ENCODE assay signal across 33 cellular contexts in the genomic region with DNA sequence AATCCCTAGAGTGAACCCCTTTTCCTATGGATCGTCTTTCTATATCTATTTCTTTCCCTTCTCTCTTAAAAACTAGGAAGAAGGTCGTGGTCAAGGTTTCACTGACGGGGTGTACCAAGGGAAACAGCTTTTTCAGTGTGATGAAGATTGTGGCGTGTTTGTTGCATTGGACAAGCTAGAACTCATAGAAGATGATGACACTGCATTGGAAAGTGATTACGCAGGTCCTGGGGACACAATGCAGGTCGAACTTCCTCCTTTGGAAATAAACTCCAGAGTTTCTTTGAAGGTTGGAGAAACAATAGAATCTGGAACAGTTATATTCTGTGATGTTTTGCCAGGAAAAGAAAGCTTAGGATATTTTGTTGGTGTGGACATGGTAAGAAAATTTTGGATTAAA. TPM values are rescaled to one million over a fixed set of nuclear protein-coding genes. Genes with fewer than 3 reads are reported as not detected.
DNase-seq lines count a peak whose midpoint lies in the region; ATAC-seq, FAIRE-seq and TF ChIP-seq lines count a peak whose summit lies in the region.
"Had no signal": no experiment of that assay in that cellular context is flagged by ENCODE, and none has a peak within 500 bp of the region (broad histone marks: within the 10 kb centered on the region; RNA-seq: fewer than 3 reads in every experiment).

No MANE protein-coding gene starts in this region.

- TF ChIP-seq RAD21 in HepG2 (CRISPR knock-in tag; IDR thresholded peaks at IDR 0.05): no peak

- no peaks in the 10 kb centered on the region for H3K27me3 Mint-ChIP-seq in activated CD4-positive, alpha-beta T cell treated with anti-CD3 and anti-CD28 coated beads for 36 hours
- H3K27me3 Mint-ChIP-seq in activated naive CD8-positive, alpha-beta T cell treated with anti-CD3 and anti-CD28 coated beads, Interleukin-2, amount 50 U/mL, for 24 hours: no peaks in the 10 kb centered on the region
- H3K27me3 Mint-ChIP-seq: B cell; natural killer cell treated with Interleukin-12 subunit alpha and Interleukin-12 subunit beta and Interleukin-15 and Interleukin-18, amount 100 ng/mL, for 72 hours; stimulated activated naive B cell treated with anti-CD40 and anti-IgM and Interleukin-4, amounts not matched to agents 10 μg/mL and 1 μg/mL and 100 μg/mL, for 72 hours had no signal

- FAIRE-seq in HepG2 (lab: Jason Lieb, UNC): no peak
- FAIRE-seq: GM12892, H54 had no signal

- H3K27ac ChIP-seq in right lobe of liver (no peak overlapping the region), HepG2 (ENCODE audit: extremely low read length, insufficient read depth, low read length) (no peak overlapping the region)
- H3K27ac ChIP-seq: breast epithelium, colonic mucosa, left lung, pancreas, right atrium auricular region, SJSA1, thoracic aorta, WERI-Rb-1 had no signal

- peaks cover 2% of the 10 kb centered on the region for H3K9me3 Mint-ChIP-seq in activated CD4-positive, alpha-beta T cell treated with anti-CD3 and anti-CD28 coated beads for 36 hours (ENCODE audit: low read depth)
- H3K9me3 Mint-ChIP-seq in activated naive CD8-positive, alpha-beta T cell treated with anti-CD3 and anti-CD28 coated beads, Interleukin-2, amount 50 U/mL, for 24 hours: no peaks in the 10 kb centered on the region
- H3K9me3 Mint-ChIP-seq: immature natural killer cell; mesothelial cell of epicardium; natural killer cell treated with Interleukin-12 subunit alpha and Interleukin-12 subunit beta and Interleukin-15 and Interleukin-18, amount 100 ng/mL, for 72 hours; stimulated activated naive B cell treated with anti-CD40 and anti-IgM and Interleukin-4, amounts not matched to agents 10 μg/mL and 1 μg/mL and 100 μg/mL, for 72 hours had no signal

- in situ Hi-C loops in HepG2 (cut with HindIII; ENCODE audit: extremely low pct_ligation_motif_present, low pct_unique_long_range_greater_than_20kb): no loop called here

- H3K9me3 ChIP-seq in right lobe of liver (no peaks in the 10 kb centered on the region), HepG2 (ENCODE audit: low read length) (no peaks in the 10 kb centered on the region)
- H3K9me3 ChIP-seq: breast epithelium, colonic mucosa, gastrocnemius medialis, left lung, right atrium auricular region, SJSA1, thoracic aorta, uterus had no signal

- TF ChIP-seq EP300 in HepG2 (IDR thresholded peaks at IDR 0.05; ENCODE audit: low read depth in 2 of 2, low read length in 2 of 2) (no peak), HepG2 (CRISPR knock-in tag; IDR thresholded peaks at IDR 0.05; ENCODE audit: borderline replicate concordance) (no peak)

- no peak overlapping the region for H3K9ac ChIP-seq in HepG2 (ENCODE audit: insufficient read depth, low read depth, low read length)

- H3K27me3 ChIP-seq in right lobe of liver: no peaks in the 10 kb centered on the region
- no peaks in the 10 kb centered on the region for H3K27me3 ChIP-seq in HepG2 (ENCODE audit: control insufficient read depth in 1 of 2, insufficient read depth in 2 of 2, low read length in 2 of 2)
- H3K27me3 ChIP-seq: breast epithelium, colonic mucosa, gastrocnemius medialis, left lung, pancreas, right atrium auricular region, SJSA1, uterus had no signal

- POLR2A ChIA-PET in activated CD4-positive, alpha-beta T cell treated with anti-CD3 and anti-CD28 coated beads for 36 hours (lab: Charles Lee): interaction anchor here (0.6 kb wide), 1 partner anchor 553 kb away, joined by 5 read pairs; no protein-coding TSS in a partner anchor
- POLR2A ChIA-PET in HepG2 (lab: Yijun Ruan, JAX): interaction anchor here (1.3 kb wide), 1 partner anchor 10 kb away, joined by 4 read pairs; no protein-coding TSS in a partner anchor

- no peak for TF ChIP-seq POLR2A in right lobe of liver (IDR thresholded peaks at IDR 0.05)
- no peak for TF ChIP-seq POLR2A in HepG2 (IDR thresholded peaks at IDR 0.05; ENCODE audit: insufficient read depth in 1 of 2, low read depth in 2 of 2, low read length in 2 of 2)
- TF ChIP-seq POLR2A in lower leg skin (IDR thresholded peaks at IDR 0.05): no peak

- TF ChIP-seq CTCF in right lobe of liver (IDR thresholded peaks at IDR 0.05): no peak
- no peak for TF ChIP-seq CTCF in HepG2 (CRISPR knock-in tag; IDR thresholded peaks at IDR 0.05)
- TF ChIP-seq CTCF in lower leg skin (IDR thresholded peaks at IDR 0.05): no peak

- H3K4me1 Mint-ChIP-seq in activated CD4-positive, alpha-beta T cell treated with anti-CD3 and anti-CD28 coated beads for 36 hours: peaks cover 72% of the 10 kb centered on the region
- H3K4me1 Mint-ChIP-seq in activated naive CD8-positive, alpha-beta T cell treated with anti-CD3 and anti-CD28 coated beads, Interleukin-2, amount 50 U/mL, for 24 hours: peaks cover 72% of the 10 kb centered on the region
- H3K4me1 Mint-ChIP-seq: mesothelial cell of epicardium had no signal

- WGBS in right lobe of liver (ENCODE audit: insufficient coverage, low coverage, low lambda C conversion rate, missing lambda C conversion rate): 64% methylated on average over 6 of the region's 6 CpGs
- WGBS in HepG2 (ENCODE audit: low lambda C conversion rate): 85% methylated on average over 6 of the region's 6 CpGs
- 66 to 71% methylated on average over 6 of the region's 6 CpGs for WGBS in lower leg skin, 2 donors

- no TSS peak for BruUV-seq in HepG2 (replicated peaks; lab: Mats Ljungman, UMichigan)

- DNase-seq in activated CD4-positive, alpha-beta T cell treated with anti-CD3 and anti-CD28 coated beads for 36 hours: no peak
- DNase-seq in activated CD4-positive, alpha-beta T cell treated with anti-CD3 and anti-CD28 coated beads for 4 hours: no peak
- DNase-seq in right lobe of liver: no peak
- no peak for DNase-seq in HepG2 (ENCODE audit: low spot score)
- DNase-seq in activated naive CD8-positive, alpha-beta T cell treated with anti-CD3 and anti-CD28 coated beads, Interleukin-2, amount 50 U/mL, for 24 hours: no peak
- peak; percentile 33 for DNase-seq in pons (ENCODE audit: low spot score)
- no peak for DNase-seq in lower leg skin (ENCODE audit: low spot score in 2 of 2)
- DNase-seq: amygdala; Calu3; colonic mucosa; gastrocnemius medialis; hippocampal formation; immature natural killer cell; Kasumi-1; left lung; NCI-H1105; NCI-H1930; NCI-H226; pancreas; stimulated activated CD4-positive, alpha-beta T cell treated with anti-CD3 and anti-CD28 coated beads, Interleukin-4, amount 100 ng/mL, for 1 hour; stimulated activated naive B cell treated with anti-CD40 and anti-IgM and Interleukin-4, amounts not matched to agents 10 μg/mL and 1 μg/mL and 100 μg/mL, for 72 hours; uterus; WERI-Rb-1 had no signal

- H3K79me2 ChIP-seq in HepG2 (ENCODE audit: insufficient read depth, low read length): no peaks in the 10 kb centered on the region

- peak overlapping the region; percentile 21 for H3K4me3 Mint-ChIP-seq in activated CD4-positive, alpha-beta T cell treated with anti-CD3 and anti-CD28 coated beads for 36 hours
- H3K4me3 Mint-ChIP-seq in activated naive CD8-positive, alpha-beta T cell treated with anti-CD3 and anti-CD28 coated beads, Interleukin-2, amount 50 U/mL, for 24 hours: no peak overlapping the region
- H3K4me3 Mint-ChIP-seq: B cell; immature natural killer cell; mesothelial cell of epicardium; natural killer cell treated with Interleukin-12 subunit alpha and Interleukin-12 subunit beta and Interleukin-15 and Interleukin-18, amount 100 ng/mL, for 72 hours; stimulated activated naive B cell treated with anti-CD40 and anti-IgM and Interleukin-4, amounts not matched to agents 10 μg/mL and 1 μg/mL and 100 μg/mL, for 72 hours had no signal

- no peak overlapping the region for H3K4me2 ChIP-seq in HepG2 (ENCODE audit: low read depth, low read length)

- CTCF ChIA-PET in activated CD4-positive, alpha-beta T cell treated with anti-CD3 and anti-CD28 coated beads for 36 hours (lab: Charles Lee): interaction anchor here (0.6 to 10.7 kb wide), 13 partner anchors 13 to 425 kb away, joined by 3 to 298 read pairs (median 3); no protein-coding TSS in a partner anchor
- CTCF ChIA-PET in HepG2 (lab: Yijun Ruan, JAX; ENCODE audit: low intra/inter-chr PET ratio, low total read pairs): no interaction called here

- intact Hi-C loops in activated CD4-positive, alpha-beta T cell treated with anti-CD3 and anti-CD28 coated beads for 36 hours (cut with DNase I, micrococcal nuclease): no loop called here
- intact Hi-C loops in right lobe of liver (cut with DNase I): no loop called here
- intact Hi-C loops in HepG2 (cut with micrococcal nuclease; ENCODE audit: unreplicated experiment): no loop called here
- intact Hi-C loops in lower leg skin (cut with DNase I; ENCODE audit: low total_unique reads): no loop called here

- peaks cover 48% of the 10 kb centered on the region for H3K36me3 Mint-ChIP-seq in activated CD4-positive, alpha-beta T cell treated with anti-CD3 and anti-CD28 coated beads for 36 hours (ENCODE audit: low read depth)
- peaks cover 50% of the 10 kb centered on the region for H3K36me3 Mint-ChIP-seq in activated naive CD8-positive, alpha-beta T cell treated with anti-CD3 and anti-CD28 coated beads, Interleukin-2, amount 50 U/mL, for 24 hours (ENCODE audit: low read depth)

- H2AFZ ChIP-seq in HepG2 (ENCODE audit: low read length): no peak overlapping the region

- ATAC-seq in activated CD4-positive, alpha-beta T cell treated with anti-CD3 and anti-CD28 coated beads for 36 hours: no peak
- ATAC-seq in right lobe of liver: peak; percentile 39 to 56 (median 48)
- ATAC-seq in HepG2: no peak
- ATAC-seq in activated naive CD8-positive, alpha-beta T cell treated with anti-CD3 and anti-CD28 coated beads, Interleukin-2, amount 50 U/mL, for 24 hours: no peak
- no peak for ATAC-seq in GM19395 (IDR thresholded peaks at IDR 0.05; ENCODE audit: unreplicated experiment)
- ATAC-seq: left lung; natural killer cell treated with Interleukin-12 subunit alpha and Interleukin-12 subunit beta and Interleukin-15 and Interleukin-18, amount 100 ng/mL, for 72 hours; pancreas; stimulated activated naive B cell treated with anti-CD40 and anti-IgM and Interleukin-4, amounts not matched to agents 10 μg/mL and 1 μg/mL and 100 μg/mL, for 72 hours had no signal

- peak overlapping the region; percentile 65 for H3K27ac Mint-ChIP-seq in activated CD4-positive, alpha-beta T cell treated with anti-CD3 and anti-CD28 coated beads for 36 hours
- H3K27ac Mint-ChIP-seq in activated naive CD8-positive, alpha-beta T cell treated with anti-CD3 and anti-CD28 coated beads, Interleukin-2, amount 50 U/mL, for 24 hours: peak overlapping the region; percentile 35
- H3K27ac Mint-ChIP-seq: B cell; mesothelial cell of epicardium; natural killer cell treated with Interleukin-12 subunit alpha and Interleukin-12 subunit beta and Interleukin-15 and Interleukin-18, amount 100 ng/mL, for 72 hours; stimulated activated naive B cell treated with anti-CD40 and anti-IgM and Interleukin-4, amounts not matched to agents 10 μg/mL and 1 μg/mL and 100 μg/mL, for 72 hours had no signal

- H4K20me1 ChIP-seq in HepG2 (ENCODE audit: insufficient read depth, low read length): no peaks in the 10 kb centered on the region

- H3K4me3 ChIP-seq in right lobe of liver (no peak overlapping the region), HepG2 (replicated peaks in 1 of 3; ENCODE audit: insufficient read depth in 1 of 3, low read depth in 2 of 3, low read length in 3 of 3) (no peak overlapping the region), lower leg skin (ENCODE audit: low read depth, poor library complexity, severe bottlenecking) (no peak overlapping the region)
- H3K4me3 ChIP-seq: breast epithelium, colonic mucosa, gastrocnemius medialis, left lung, pancreas, right atrium auricular region, SJSA1, thoracic aorta, uterus had no signal

- H3K4me1 ChIP-seq in right lobe of liver (peaks cover 0 to 8% (median 0%) of the 10 kb centered on the region in 4 donors), HepG2 (ENCODE audit: insufficient read depth, low read length) (no peaks in the 10 kb centered on the region; the same call in 1 of the 2 replicates)
- H3K4me1 ChIP-seq: breast epithelium, colonic mucosa, pancreas, SJSA1, uterus had no signal

- H3K36me3 ChIP-seq in right lobe of liver: peaks cover 0 to 47% (median 4%) of the 10 kb centered on the region in 4 donors
- H3K36me3 ChIP-seq in HepG2 (replicated peaks in 1 of 2; ENCODE audit: control insufficient read depth in 1 of 2, insufficient read depth in 2 of 2, low read length in 2 of 2): peaks cover 0 to 1% of the 10 kb centered on the region in 2 experiments; a peak in 1 of 5 replicates
- H3K36me3 ChIP-seq: breast epithelium, colonic mucosa, uterus had no signal

RNA-seq across cellular contexts. Expression of a gene that starts 9.6 kb away (rescaled TPM):
- 10 to 100 TPM; 72.4 to 92.8 TPM for total RNA-seq in activated CD4-positive, alpha-beta T cell treated with anti-CD3 and anti-CD28 coated beads for 36 hours
- total RNA-seq in right lobe of liver: 10 to 100 TPM; 17.0 to 34.2 (median 19.5) TPM
- 11.4 and 16.0 TPM in 2 replicates for total RNA-seq in HepG2 (2016; rRNA removed; fragmentation: Illumina TruSeq; extraction: Trizol)
- 2.6 and 3.0 TPM in 2 replicates for total RNA-seq in HepG2 (2016; cell fraction: cytosol; rRNA removed; fragmentation: Illumina TruSeq; extraction: Trizol; ENCODE audit: low read depth)
- total RNA-seq in HepG2 (2016; cell fraction: insoluble cytoplasmic fraction; rRNA removed; fragmentation: Illumina TruSeq; extraction: Trizol): 14.3 and 16.1 TPM in 2 replicates
- total RNA-seq in HepG2 (2016; cell fraction: membrane; rRNA removed; fragmentation: Illumina TruSeq; extraction: Trizol): 10.5 and 11.2 TPM in 2 replicates
- 12.3 and 12.6 TPM in 2 replicates for total RNA-seq in HepG2 (2016; cell fraction: nucleus; rRNA removed; fragmentation: Illumina TruSeq; extraction: Trizol)
- 6.0 and 6.1 TPM in 2 replicates for polyA plus RNA-seq in HepG2 (2011; rRNA removed)
- polyA plus RNA-seq in HepG2 (2011; cell fraction: cytosol; rRNA removed): 3.1 and 4.8 TPM in 2 replicates
- 5.0 and 7.6 TPM in 2 replicates for polyA plus RNA-seq in HepG2 (2011; cell fraction: nucleus; rRNA removed)
- polyA plus RNA-seq in HepG2 (2012): 6.2 and 8.4 TPM in 2 replicates
- polyA plus RNA-seq in HepG2 (2016; cell fraction: cytosol; fragmentation: Illumina TruSeq; extraction: Trizol; ENCODE audit: low read depth): 1.7 and 1.8 TPM in 2 replicates
- 9.7 and 10.4 TPM in 2 replicates for polyA plus RNA-seq in HepG2 (2016; cell fraction: insoluble cytoplasmic fraction; fragmentation: Illumina TruSeq; extraction: Trizol; ENCODE audit: low read depth)
- 4.9 and 6.5 TPM in 2 replicates for polyA plus RNA-seq in HepG2 (2016; cell fraction: membrane; fragmentation: Illumina TruSeq; extraction: Trizol; ENCODE audit: low read depth)
- 9.6 and 11.6 TPM in 2 replicates for polyA plus RNA-seq in HepG2 (2016; cell fraction: nucleus; fragmentation: Illumina TruSeq; extraction: Trizol; ENCODE audit: insufficient read depth, low read depth)
- polyA minus RNA-seq in HepG2 (2011; rRNA and poly(A)+ RNA removed; ENCODE audit: low replicate concordance): 5.0 and 11.2 TPM in 2 replicates
- 5.4 and 7.9 TPM in 2 replicates for polyA minus RNA-seq in HepG2 (2011; cell fraction: cytosol; rRNA and poly(A)+ RNA removed)
- 39.4 and 52.8 TPM in 2 replicates for polyA minus RNA-seq in HepG2 (2011; cell fraction: nucleus; rRNA and poly(A)+ RNA removed)
- total RNA-seq in lower leg skin: 10 to 100 TPM; 35.8 to 50.3 (median 41.8) TPM

RNA-seq across cellular contexts. Expression of a gene that starts 58.1 kb away (rescaled TPM):
- total RNA-seq in activated CD4-positive, alpha-beta T cell treated with anti-CD3 and anti-CD28 coated beads for 36 hours: 1 to 10 TPM; 6.6 to 9.3 TPM
- total RNA-seq in right lobe of liver (1 to 10 TPM in 4 of 6 experiments, under 1 TPM in 2; 0.74 to 6.0 (median 1.4) TPM), HepG2 (2016; rRNA removed; fragmentation: Illumina TruSeq; extraction: Trizol) (0.27 and 0.29 TPM in 2 replicates), lower leg skin (10 to 100 TPM; 31.0 to 44.4 (median 35.4) TPM)
- total RNA-seq in HepG2 (2016; cell fraction: cytosol; rRNA removed; fragmentation: Illumina TruSeq; extraction: Trizol; ENCODE audit: low read depth): 0.18 and 0.20 TPM in 2 replicates
- total RNA-seq in HepG2 (2016; cell fraction: insoluble cytoplasmic fraction; rRNA removed; fragmentation: Illumina TruSeq; extraction: Trizol): 0.09 and 0.12 TPM in 2 replicates
- total RNA-seq in HepG2 (2016; cell fraction: membrane; rRNA removed; fragmentation: Illumina TruSeq; extraction: Trizol): 0.21 TPM in 1 of 2 replicates, not detected in the other
- 0.22 and 0.38 TPM in 2 replicates for total RNA-seq in HepG2 (2016; cell fraction: nucleus; rRNA removed; fragmentation: Illumina TruSeq; extraction: Trizol)
- 0.76 and 0.81 TPM in 2 replicates for polyA plus RNA-seq in HepG2 (2011; rRNA removed)
- 0.36 and 0.68 TPM in 2 replicates for polyA plus RNA-seq in HepG2 (2011; cell fraction: cytosol; rRNA removed)
- 1.9 and 2.3 TPM in 2 replicates for polyA plus RNA-seq in HepG2 (2011; cell fraction: nucleus; rRNA removed)
- polyA plus RNA-seq in HepG2 (2012): 0.19 and 0.29 TPM in 2 replicates
- 0.02 and 0.03 TPM in 2 replicates for polyA plus RNA-seq in HepG2 (2016; cell fraction: cytosol; fragmentation: Illumina TruSeq; extraction: Trizol; ENCODE audit: low read depth)
- not detected in 2 replicates for polyA plus RNA-seq in HepG2 (2016; cell fraction: insoluble cytoplasmic fraction; fragmentation: Illumina TruSeq; extraction: Trizol; ENCODE audit: low read depth)
- polyA plus RNA-seq in HepG2 (2016; cell fraction: membrane; fragmentation: Illumina TruSeq; extraction: Trizol; ENCODE audit: low read depth): not detected in 2 replicates
- 0.17 and 0.37 TPM in 2 replicates for polyA plus RNA-seq in HepG2 (2016; cell fraction: nucleus; fragmentation: Illumina TruSeq; extraction: Trizol; ENCODE audit: insufficient read depth, low read depth)
- polyA minus RNA-seq in HepG2 (2011; rRNA and poly(A)+ RNA removed; ENCODE audit: low replicate concordance): 4.8 TPM in 1 of 2 replicates, not detected in the other
- 0.49 and 1.1 TPM in 2 replicates for polyA minus RNA-seq in HepG2 (2011; cell fraction: cytosol; rRNA and poly(A)+ RNA removed)
- polyA minus RNA-seq in HepG2 (2011; cell fraction: nucleus; rRNA and poly(A)+ RNA removed): 2.1 and 2.3 TPM in 2 replicates

Comparison
In these comparisons a context has a peak if more than half of its experiments do, and no peak if none do; other contexts are left out.
1. ATAC-seq: peak in right lobe of liver (4 of 4); none in activated CD4-positive, alpha-beta T cell treated with anti-CD3 and anti-CD28 coated beads for 36 hours (single experiment), HepG2 (single experiment), activated naive CD8-positive, alpha-beta T cell treated with anti-CD3 and anti-CD28 coated beads, Interleukin-2, amount 50 U/mL, for 24 hours (single experiment) and GM19395 (single experiment).